Comparison of ENCODE assay signal across 1 cellular context in the genomic region with DNA sequence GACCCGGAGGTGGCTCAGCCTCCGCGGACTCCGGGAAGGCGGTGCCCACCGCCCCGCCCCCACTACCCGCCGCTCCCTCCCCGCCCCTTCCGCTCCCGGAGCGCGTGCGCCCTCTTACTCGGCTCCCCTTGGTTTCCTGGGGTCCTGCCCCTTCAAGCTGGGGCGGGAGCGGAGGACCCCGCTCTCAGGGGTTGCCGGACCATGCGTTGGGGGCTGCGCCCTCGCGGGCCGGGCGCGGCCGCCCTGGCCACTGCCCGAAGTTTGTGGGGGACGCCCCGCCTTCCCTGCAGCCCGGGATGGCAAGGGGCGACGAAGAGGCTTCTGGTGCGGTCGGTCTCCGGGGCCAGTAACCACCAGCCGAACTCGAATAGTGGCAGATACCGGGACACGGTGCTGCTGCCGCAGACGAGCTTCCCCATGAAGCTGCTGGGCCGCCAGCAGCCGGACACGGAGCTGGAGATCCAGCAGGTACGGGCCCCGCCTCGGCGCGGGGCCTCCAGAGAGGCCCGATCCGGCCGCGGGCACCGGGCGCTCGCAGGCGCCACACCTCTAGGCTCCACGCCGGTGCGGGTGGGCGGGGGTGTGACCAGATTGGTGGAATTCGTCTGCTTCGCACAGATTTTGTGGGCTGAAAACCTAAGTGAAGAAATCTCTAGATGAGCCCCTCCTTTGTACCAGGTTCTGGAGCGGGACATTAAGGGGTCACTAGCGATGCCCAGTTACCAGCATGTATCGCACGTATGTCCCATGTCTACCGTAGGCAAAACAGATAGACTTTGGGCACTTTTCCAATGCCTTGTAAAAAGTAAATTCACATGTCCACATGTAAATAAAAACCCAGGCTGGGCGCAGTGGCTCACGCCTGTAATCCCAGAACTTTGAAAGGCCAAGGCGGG.
A peak's percentile ranks its signal among the peaks of the same experiment; 100 is the strongest.
TF ChIP-seq lines count a peak whose summit lies in the region.

Gene IARS2 (plus strand): TSS at position 117 of the 896 bp plus-strand sequence. CDS start 85 bp downstream, at position 202.

TF ChIP-seq in HEK293, 187 proteins besides CTCF, POLR2A, EP300 and RAD21 (continued from another document and continues in another):
- TF ChIP-seq, protein P1, sequence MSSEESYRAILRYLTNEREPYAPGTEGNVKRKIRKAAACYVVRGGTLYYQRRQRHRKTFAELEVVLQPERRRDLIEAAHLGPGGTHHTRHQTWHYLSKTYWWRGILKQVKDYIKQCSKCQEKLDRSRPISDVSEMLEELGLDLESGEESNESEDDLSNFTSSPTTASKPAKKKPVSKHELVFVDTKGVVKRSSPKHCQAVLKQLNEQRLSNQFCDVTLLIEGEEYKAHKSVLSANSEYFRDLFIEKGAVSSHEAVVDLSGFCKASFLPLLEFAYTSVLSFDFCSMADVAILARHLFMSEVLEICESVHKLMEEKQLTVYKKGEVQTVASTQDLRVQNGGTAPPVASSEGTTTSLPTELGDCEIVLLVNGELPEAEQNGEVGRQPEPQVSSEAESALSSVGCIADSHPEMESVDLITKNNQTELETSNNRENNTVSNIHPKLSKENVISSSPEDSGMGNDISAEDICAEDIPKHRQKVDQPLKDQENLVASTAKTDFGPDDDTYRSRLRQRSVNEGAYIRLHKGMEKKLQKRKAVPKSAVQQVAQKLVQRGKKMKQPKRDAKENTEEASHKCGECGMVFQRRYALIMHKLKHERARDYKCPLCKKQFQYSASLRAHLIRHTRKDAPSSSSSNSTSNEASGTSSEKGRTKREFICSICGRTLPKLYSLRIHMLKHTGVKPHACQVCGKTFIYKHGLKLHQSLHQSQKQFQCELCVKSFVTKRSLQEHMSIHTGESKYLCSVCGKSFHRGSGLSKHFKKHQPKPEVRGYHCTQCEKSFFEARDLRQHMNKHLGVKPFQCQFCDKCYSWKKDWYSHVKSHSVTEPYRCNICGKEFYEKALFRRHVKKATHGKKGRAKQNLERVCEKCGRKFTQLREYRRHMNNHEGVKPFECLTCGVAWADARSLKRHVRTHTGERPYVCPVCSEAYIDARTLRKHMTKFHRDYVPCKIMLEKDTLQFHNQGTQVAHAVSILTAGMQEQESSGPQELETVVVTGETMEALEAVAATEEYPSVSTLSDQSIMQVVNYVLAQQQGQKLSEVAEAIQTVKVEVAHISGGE (tag by site-specific recombination; conservative IDR thresholded peaks at IDR 0.05; ENCODE audit: low read depth) = peak; percentile 95
- peak; percentile 73 for TF ChIP-seq ZNF76 (tag by site-specific recombination; IDR thresholded peaks at IDR 0.05; ENCODE audit: borderline replicate concordance, low read depth)
- TF ChIP-seq ZNF518A (tag by site-specific recombination; conservative IDR thresholded peaks at IDR 0.05; ENCODE audit: low read depth) = no peak
- peak; percentile 94 for TF ChIP-seq ZXDB (tag by site-specific recombination; IDR thresholded peaks at IDR 0.05)
- peak; percentile 76 for TF ChIP-seq ZNF692 (tag by site-specific recombination; IDR thresholded peaks at IDR 0.05)
- TF ChIP-seq ZNF747 (tag by site-specific recombination; IDR thresholded peaks at IDR 0.05) = no peak
- no peak for TF ChIP-seq KLF7 (tag by site-specific recombination; IDR thresholded peaks at IDR 0.05; ENCODE audit: borderline replicate concordance)
- TF ChIP-seq ZSCAN30 (tag by site-specific recombination; IDR thresholded peaks at IDR 0.05) = peak; percentile 33; the same call in 1 of the 2 replicates
- no peak for TF ChIP-seq ZNF837 (tag by site-specific recombination; IDR thresholded peaks at IDR 0.05)
- no peak for TF ChIP-seq ZNF114 (tag by site-specific recombination; IDR thresholded peaks at IDR 0.05)
- TF ChIP-seq ZSCAN16 (tag by site-specific recombination; IDR thresholded peaks at IDR 0.05) = 0 out of 2 replicates have a peak, but pooled peaks have one; percentile 28
- TF ChIP-seq ZNF214 (tag by site-specific recombination; IDR thresholded peaks at IDR 0.05; ENCODE audit: borderline replicate concordance) = no peak
- peak; percentile 80 for TF ChIP-seq KLF9 (tag by site-specific recombination; IDR thresholded peaks at IDR 0.05; ENCODE audit: low read depth)
- TF ChIP-seq ZNF423 (tag by site-specific recombination; IDR thresholded peaks at IDR 0.05) = no peak
- peak; percentile 80; the same call in 1 of the 2 replicates for TF ChIP-seq KLF8 (tag by site-specific recombination; IDR thresholded peaks at IDR 0.05)
- TF ChIP-seq ZNF48 (tag by site-specific recombination; IDR thresholded peaks at IDR 0.05) = no peak
- no peak for TF ChIP-seq ZNF292 (tag by site-specific recombination; IDR thresholded peaks at IDR 0.05; ENCODE audit: borderline replicate concordance, low read depth)
- no peak for TF ChIP-seq SCRT1 (tag by site-specific recombination; IDR thresholded peaks at IDR 0.05; ENCODE audit: borderline replicate concordance)
- no peak for TF ChIP-seq ZNF404 (tag by site-specific recombination; IDR thresholded peaks at IDR 0.05)
- TF ChIP-seq ZNF677 (tag by site-specific recombination; IDR thresholded peaks at IDR 0.05) = no peak
- peak; percentile 63; the same call in 1 of the 2 replicates for TF ChIP-seq KLF1 (tag by site-specific recombination; IDR thresholded peaks at IDR 0.05)
- 0 out of 2 replicates have a peak, but pooled peaks have one; percentile 15 for TF ChIP-seq REST (tag by site-specific recombination; IDR thresholded peaks at IDR 0.05)
- TF ChIP-seq ZNF335 (tag by site-specific recombination; conservative IDR thresholded peaks at IDR 0.05) = peak; percentile 98
- TF ChIP-seq ZNF394 (tag by site-specific recombination; IDR thresholded peaks at IDR 0.05; ENCODE audit: borderline replicate concordance) = 0 out of 2 replicates have a peak, but pooled peaks have one; percentile 15
- TF ChIP-seq, protein P2, sequence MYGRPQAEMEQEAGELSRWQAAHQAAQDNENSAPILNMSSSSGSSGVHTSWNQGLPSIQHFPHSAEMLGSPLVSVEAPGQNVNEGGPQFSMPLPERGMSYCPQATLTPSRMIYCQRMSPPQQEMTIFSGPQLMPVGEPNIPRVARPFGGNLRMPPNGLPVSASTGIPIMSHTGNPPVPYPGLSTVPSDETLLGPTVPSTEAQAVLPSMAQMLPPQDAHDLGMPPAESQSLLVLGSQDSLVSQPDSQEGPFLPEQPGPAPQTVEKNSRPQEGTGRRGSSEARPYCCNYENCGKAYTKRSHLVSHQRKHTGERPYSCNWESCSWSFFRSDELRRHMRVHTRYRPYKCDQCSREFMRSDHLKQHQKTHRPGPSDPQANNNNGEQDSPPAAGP (tag by site-specific recombination; IDR thresholded peaks at IDR 0.05) = 0 out of 2 replicates have a peak, but pooled peaks have one; percentile 53
- peak; percentile 73 for TF ChIP-seq SP3 (tag by site-specific recombination; IDR thresholded peaks at IDR 0.05)
- peak; percentile 93 for TF ChIP-seq GLIS2 (tag by site-specific recombination; IDR thresholded peaks at IDR 0.05)
- 0 out of 2 replicates have a peak, but pooled peaks have one; percentile 55 for TF ChIP-seq ZNF610 (tag by site-specific recombination; IDR thresholded peaks at IDR 0.05; ENCODE audit: borderline replicate concordance)
- TF ChIP-seq ZBTB17 (tag by site-specific recombination; IDR thresholded peaks at IDR 0.05) = 0 out of 2 replicates have a peak, but pooled peaks have one; percentile 37
- TF ChIP-seq ZNF211 (tag by site-specific recombination; IDR thresholded peaks at IDR 0.05; ENCODE audit: low read depth) = no peak
- TF ChIP-seq OVOL3 (tag by site-specific recombination; IDR thresholded peaks at IDR 0.05) = no peak
- peak; percentile 80 for TF ChIP-seq ZEB2 (tag by site-specific recombination; IDR thresholded peaks at IDR 0.05)
- 0 out of 2 replicates have a peak, but pooled peaks have one; percentile 23 for TF ChIP-seq GLIS1 (tag by site-specific recombination; IDR thresholded peaks at IDR 0.05)
- TF ChIP-seq ZNF10 (tag by site-specific recombination; IDR thresholded peaks at IDR 0.05) = no peak
- TF ChIP-seq ZNF776 (tag by site-specific recombination; IDR thresholded peaks at IDR 0.05; ENCODE audit: borderline replicate concordance) = no peak
- TF ChIP-seq ZNF398 (tag by site-specific recombination; IDR thresholded peaks at IDR 0.05) = peak; percentile 58
